In the genomic region with DNA sequence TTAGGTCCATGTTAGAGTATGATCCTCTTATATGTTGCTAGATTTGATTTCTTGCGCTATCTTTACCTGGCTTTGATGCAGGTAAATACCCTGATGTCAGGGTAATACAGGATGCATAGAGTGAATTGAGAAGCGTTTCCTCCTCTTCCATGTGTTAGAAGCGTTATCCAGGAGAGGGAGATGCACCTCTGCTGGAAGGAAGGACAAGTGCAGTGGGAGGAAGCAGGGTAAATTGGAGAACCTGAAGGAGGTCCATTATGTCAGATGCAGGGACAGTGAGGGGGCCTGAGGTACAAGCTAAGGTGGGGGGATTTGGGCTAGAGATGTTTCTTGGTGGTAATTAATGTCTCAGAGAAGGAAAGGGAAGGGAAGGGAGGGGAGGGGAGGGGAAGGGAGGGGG, we compare ENCODE assay signal across 16 cellular contexts. TPM values are rescaled to one million over a fixed set of nuclear protein-coding genes. Genes with fewer than 3 reads are reported as not detected.
DNase-seq lines count a peak whose midpoint lies in the region; ATAC-seq, FAIRE-seq and TF ChIP-seq lines count a peak whose summit lies in the region.
"Had no signal": no experiment of that assay in that cellular context is flagged by ENCODE, and none has a peak within 500 bp of the region (broad histone marks: within the 10 kb centered on the region; RNA-seq: fewer than 3 reads in every experiment).

No MANE protein-coding gene starts in this region.

- H2AFZ ChIP-seq in GM23338, result no peak overlapping the region

- TF ChIP-seq CTCF in A549 (IDR thresholded peaks at IDR 0.05) (no peak), GM23338 (conservative IDR thresholded peaks at IDR 0.05; ENCODE audit: low read depth in 2 of 2) (peak; percentile 27 to 38; a peak in 3 of 4 replicates), WTC11 (IDR thresholded peaks at IDR 0.05) (no peak)

- no peak overlapping the region for H3K9ac ChIP-seq in mesendoderm (ENCODE audit: low read length)

- FAIRE-seq in A549 (lab: Jason Lieb, UNC), result no peak
- FAIRE-seq: G401.6, GM12892 had no signal

- H2AK5ac ChIP-seq in mesendoderm (ENCODE audit: low read length), result no peak overlapping the region

- TF ChIP-seq EP300 in A549 (IDR thresholded peaks at IDR 0.05), result no peak

- no peaks in the 10 kb centered on the region for H3K9me3 ChIP-seq in A549

- H3K4me1 ChIP-seq in A549 (peaks cover 4% of the 10 kb centered on the region; the same call in 2 of the 3 replicates), GM23338 (ENCODE audit: insufficient read depth) (no peaks in the 10 kb centered on the region), mesendoderm (ENCODE audit: control insufficient read depth, low read depth, low read length) (no peaks in the 10 kb centered on the region)

- no peaks in the 10 kb centered on the region for H3K27me3 ChIP-seq in GM23338 (ENCODE audit: insufficient read depth)
- H3K27me3 ChIP-seq in mesendoderm (ENCODE audit: insufficient read depth, low read length, poor library complexity), result no peaks in the 10 kb centered on the region

- H3K4me3 ChIP-seq in A549, result no peak overlapping the region
- H3K4me3 ChIP-seq in GM23338, result no peak overlapping the region
- H3K4me3 ChIP-seq in mesendoderm (ENCODE audit: low read length), result no peak overlapping the region

- peak; percentile 59 to 62; a peak in 5 of 6 replicates for ATAC-seq in A549
- peak; percentile 78 for ATAC-seq in GM23338
- ATAC-seq in WTC11, result peak; percentile 79
- ATAC-seq in left lobe of liver, result no peak
- no peak for ATAC-seq in HG03378 (IDR thresholded peaks at IDR 0.05; ENCODE audit: unreplicated experiment)

- H3K4me3 Mint-ChIP-seq in GM23338, result no peak overlapping the region
- no peak overlapping the region for H3K4me3 Mint-ChIP-seq in WTC11
- H3K4me3 Mint-ChIP-seq: B cell; CD4-positive, alpha-beta T cell had no signal

- H3K18ac ChIP-seq in mesendoderm (ENCODE audit: low read length), result no peak overlapping the region

- no peak overlapping the region for H2BK120ac ChIP-seq in mesendoderm (ENCODE audit: low read depth, low read length)

- no peaks in the 10 kb centered on the region for H3K79me2 ChIP-seq in GM23338 (replicated peaks; ENCODE audit: insufficient read depth)
- H3K79me2 ChIP-seq in mesendoderm (ENCODE audit: control insufficient read depth, insufficient read depth, low read length), result no peaks in the 10 kb centered on the region

- no peak overlapping the region for H3K27ac Mint-ChIP-seq in GM23338
- H3K27ac Mint-ChIP-seq in WTC11, result peak overlapping the region; percentile 72; the same call in 1 of the 2 replicates
- H3K27ac Mint-ChIP-seq: B cell; CD4-positive, alpha-beta T cell had no signal

- H4K5ac ChIP-seq in mesendoderm (ENCODE audit: low read length), result no peak overlapping the region

- POLR2A ChIA-PET in A549 (lab: Yijun Ruan, JAX), result no interaction called here
- POLR2A ChIA-PET in WTC11 (lab: Charles Lee), result interaction anchor here (0.6 kb wide), 1 partner anchor 20 kb away, joined by 3 read pairs; no protein-coding TSS in a partner anchor

- no peaks in the 10 kb centered on the region for H3K9me2 ChIP-seq in GM23338 (ENCODE audit: insufficient read depth)

- H3K56ac ChIP-seq in mesendoderm (ENCODE audit: low read length), result no peak overlapping the region

- no peaks in the 10 kb centered on the region for H4K20me1 ChIP-seq in GM23338 (replicated peaks; ENCODE audit: insufficient read depth)

- H4K8ac ChIP-seq in mesendoderm (ENCODE audit: low read depth, low read length), result no peak overlapping the region

- H3K27me3 Mint-ChIP-seq in GM23338 (ENCODE audit: insufficient read depth, low read depth, poor library complexity) (no peaks in the 10 kb centered on the region), WTC11 (ENCODE audit: low read depth) (no peaks in the 10 kb centered on the region)
- H3K27me3 Mint-ChIP-seq: B cell; CD4-positive, alpha-beta T cell had no signal

- H3K4me1 Mint-ChIP-seq in GM23338 (peaks cover 12% of the 10 kb centered on the region), WTC11 (peaks cover 15% of the 10 kb centered on the region)

- CTCF ChIA-PET in A549 (lab: Yijun Ruan, JAX) (interaction anchor here (0.6 to 2.2 kb wide), 2 partner anchors 30 to 140 kb away, joined by 3 to 10 read pairs; no protein-coding TSS in a partner anchor), WTC11 (lab: Charles Lee) (interaction anchor here (2.0 kb wide), 1 partner anchor 30 kb away, joined by 7 read pairs; no protein-coding TSS in a partner anchor)

- no peak overlapping the region for H2BK15ac ChIP-seq in mesendoderm (replicated peaks; ENCODE audit: low read depth)

- 82% methylated on average over 3 of the region's 3 CpGs for WGBS in A549 (ENCODE audit: missing lambda C conversion rate)
- WGBS in mesendoderm (ENCODE audit: extremely low coverage, insufficient coverage, low lambda C conversion rate), result no CpG with 5 or more reads among the region's 3 CpGs

- no peaks in the 10 kb centered on the region for H3F3A ChIP-seq in GM23338 (replicated peaks; ENCODE audit: low read depth)

- no peaks in the 10 kb centered on the region for H3K79me1 ChIP-seq in mesendoderm (ENCODE audit: low read length)

- H3K4me2 ChIP-seq in A549, result no peak overlapping the region
- H3K4me2 ChIP-seq in GM23338, result no peak overlapping the region
- H3K4me2 ChIP-seq in mesendoderm (ENCODE audit: low read length), result no peak overlapping the region

- H3K4ac ChIP-seq in mesendoderm (ENCODE audit: low read depth, low read length), result no peak overlapping the region

- H3K36me3 Mint-ChIP-seq in GM23338 (ENCODE audit: low read depth) (peaks cover 12% of the 10 kb centered on the region), WTC11 (0 out of 2 replicates have a peak, but pooled peaks cover 2% of the 10 kb centered on the region)

- H3K23ac ChIP-seq in mesendoderm (ENCODE audit: low read length), result no peak overlapping the region

- H3K9me3 Mint-ChIP-seq in GM23338 (no peaks in the 10 kb centered on the region), WTC11 (no peaks in the 10 kb centered on the region)
- H3K9me3 Mint-ChIP-seq: CD4-positive, alpha-beta T cell had no signal

- TF ChIP-seq RAD21 in A549 (conservative IDR thresholded peaks at IDR 0.05 in 1 of 2, IDR thresholded peaks at IDR 0.05 in 1 of 2), result no peak

- DNase-seq in A549 (ENCODE audit: low read depth in 1 of 2, low spot score in 1 of 2) (no peak), GM23338 (ENCODE audit: low spot score) (peak; percentile 56), WTC11 (ENCODE audit: low spot score) (no peak), mesendoderm (peak; percentile 36), left lobe of liver (ENCODE audit: low spot score) (no peak), glomerular visceral epithelial cell (ENCODE audit: extremely low spot score) (no peak)
- DNase-seq in activated CD4-positive, CD25-positive, alpha-beta regulatory T cell treated with anti-CD3 and anti-CD28 coated beads, Interleukin-2, amount 50 U/mL, for 72 hours, result no peak
- DNase-seq: C1 segment of cervical spinal cord; CD4-positive, alpha-beta T cell; DMS79; EL; IMR-90 had no signal

- no peak overlapping the region for H2BK5ac ChIP-seq in mesendoderm (ENCODE audit: low read length)

- no peak overlapping the region for H3K27ac ChIP-seq in A549
- H3K27ac ChIP-seq in GM23338 (ENCODE audit: low read depth), result no peak overlapping the region
- no peak overlapping the region for H3K27ac ChIP-seq in mesendoderm (ENCODE audit: low read depth, low read length)

- TF ChIP-seq POLR2A in A549 (IDR thresholded peaks at IDR 0.05; ENCODE audit: low read length), result no peak

- H3K36me3 ChIP-seq in GM23338 (ENCODE audit: insufficient read depth), result no peaks in the 10 kb centered on the region
- no peaks in the 10 kb centered on the region for H3K36me3 ChIP-seq in mesendoderm (ENCODE audit: control insufficient read depth, insufficient read depth, low read length)

TF ChIP-seq in A549, 52 proteins besides CTCF, POLR2A, EP300 and RAD21:
- TF ChIP-seq SREBF2 (IDR thresholded peaks at IDR 0.05), result no peak

TF ChIP-seq in WTC11, 78 proteins besides CTCF, POLR2A, EP300 and RAD21 (continues in another document):
- no peak for TF ChIP-seq RELA (CRISPR knock-in tag; IDR thresholded peaks at IDR 0.05; ENCODE audit: borderline replicate concordance)
- TF ChIP-seq, protein P1, sequence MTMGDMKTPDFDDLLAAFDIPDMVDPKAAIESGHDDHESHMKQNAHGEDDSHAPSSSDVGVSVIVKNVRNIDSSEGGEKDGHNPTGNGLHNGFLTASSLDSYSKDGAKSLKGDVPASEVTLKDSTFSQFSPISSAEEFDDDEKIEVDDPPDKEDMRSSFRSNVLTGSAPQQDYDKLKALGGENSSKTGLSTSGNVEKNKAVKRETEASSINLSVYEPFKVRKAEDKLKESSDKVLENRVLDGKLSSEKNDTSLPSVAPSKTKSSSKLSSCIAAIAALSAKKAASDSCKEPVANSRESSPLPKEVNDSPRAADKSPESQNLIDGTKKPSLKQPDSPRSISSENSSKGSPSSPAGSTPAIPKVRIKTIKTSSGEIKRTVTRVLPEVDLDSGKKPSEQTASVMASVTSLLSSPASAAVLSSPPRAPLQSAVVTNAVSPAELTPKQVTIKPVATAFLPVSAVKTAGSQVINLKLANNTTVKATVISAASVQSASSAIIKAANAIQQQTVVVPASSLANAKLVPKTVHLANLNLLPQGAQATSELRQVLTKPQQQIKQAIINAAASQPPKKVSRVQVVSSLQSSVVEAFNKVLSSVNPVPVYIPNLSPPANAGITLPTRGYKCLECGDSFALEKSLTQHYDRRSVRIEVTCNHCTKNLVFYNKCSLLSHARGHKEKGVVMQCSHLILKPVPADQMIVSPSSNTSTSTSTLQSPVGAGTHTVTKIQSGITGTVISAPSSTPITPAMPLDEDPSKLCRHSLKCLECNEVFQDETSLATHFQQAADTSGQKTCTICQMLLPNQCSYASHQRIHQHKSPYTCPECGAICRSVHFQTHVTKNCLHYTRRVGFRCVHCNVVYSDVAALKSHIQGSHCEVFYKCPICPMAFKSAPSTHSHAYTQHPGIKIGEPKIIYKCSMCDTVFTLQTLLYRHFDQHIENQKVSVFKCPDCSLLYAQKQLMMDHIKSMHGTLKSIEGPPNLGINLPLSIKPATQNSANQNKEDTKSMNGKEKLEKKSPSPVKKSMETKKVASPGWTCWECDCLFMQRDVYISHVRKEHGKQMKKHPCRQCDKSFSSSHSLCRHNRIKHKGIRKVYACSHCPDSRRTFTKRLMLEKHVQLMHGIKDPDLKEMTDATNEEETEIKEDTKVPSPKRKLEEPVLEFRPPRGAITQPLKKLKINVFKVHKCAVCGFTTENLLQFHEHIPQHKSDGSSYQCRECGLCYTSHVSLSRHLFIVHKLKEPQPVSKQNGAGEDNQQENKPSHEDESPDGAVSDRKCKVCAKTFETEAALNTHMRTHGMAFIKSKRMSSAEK (CRISPR knock-in tag; IDR thresholded peaks at IDR 0.05; ENCODE audit: borderline replicate concordance), result no peak

RNA-seq across cellular contexts. Expression of a gene that starts 7.7 kb away (rescaled TPM):
- polyA plus RNA-seq in A549 (2011; rRNA removed), result 17.4 and 18.4 TPM in 2 replicates
- polyA plus RNA-seq in A549 (2012; cell fraction: cytosol; rRNA removed), result 5.6 TPM in 2 replicates
- polyA plus RNA-seq in A549 (2012; cell fraction: nucleus; rRNA removed), result 2.2 and 3.3 TPM in 2 replicates
- 6.1 to 7.3 TPM (median 6.5 TPM) in 3 replicates for polyA plus RNA-seq in A549 (2017; fragmentation: RNase III; extraction: RNeasy Plus Mini Kit Qiagen cat#74134 plus additional on column Dnase treatment)
- polyA minus RNA-seq in A549 (2011; rRNA and poly(A)+ RNA removed), result 7.9 and 8.9 TPM in 2 replicates
- 1.4 and 5.2 TPM in 2 replicates for total RNA-seq in GM23338 (2014; rRNA removed; shearing (Covaris generic))
- 15.0 and 15.1 TPM in 2 replicates for polyA plus RNA-seq in GM23338 (2016; fragmentation: Nextera tagmentation; extraction: Ambion mirVana)
- 4.1 to 6.6 TPM (median 4.4 TPM) in 3 replicates for total RNA-seq in WTC11 (2021)
- polyA plus RNA-seq in mesendoderm (2013, experiment 1 of 2), result 5.4 TPM
- 6.0 TPM for polyA plus RNA-seq in mesendoderm (2013, experiment 2 of 2)
- total RNA-seq in left lobe of liver, result 1.9 TPM

Comparison
In these comparisons a context has a peak if more than half of its experiments do, and no peak if none do; other contexts are left out.
1. ATAC-seq: peak in A549 (2 of 2), GM23338 (single experiment) and WTC11 (single experiment); none in left lobe of liver (single experiment) and HG03378 (single experiment).
2. DNase-seq: peak in GM23338 (single experiment) and mesendoderm (single experiment); none in A549 (0 of 2), WTC11 (single experiment), left lobe of liver (single experiment), activated CD4-positive, CD25-positive, alpha-beta regulatory T cell treated with anti-CD3 and anti-CD28 coated beads, Interleukin-2, amount 50 U/mL, for 72 hours (single experiment) and glomerular visceral epithelial cell (single experiment).
3. CTCF ChIP-seq: peak in GM23338 (2 of 2); none in A549 (single experiment) and WTC11 (single experiment).